Comparison of ENCODE assay signal across 8 cellular contexts in the genomic region with DNA sequence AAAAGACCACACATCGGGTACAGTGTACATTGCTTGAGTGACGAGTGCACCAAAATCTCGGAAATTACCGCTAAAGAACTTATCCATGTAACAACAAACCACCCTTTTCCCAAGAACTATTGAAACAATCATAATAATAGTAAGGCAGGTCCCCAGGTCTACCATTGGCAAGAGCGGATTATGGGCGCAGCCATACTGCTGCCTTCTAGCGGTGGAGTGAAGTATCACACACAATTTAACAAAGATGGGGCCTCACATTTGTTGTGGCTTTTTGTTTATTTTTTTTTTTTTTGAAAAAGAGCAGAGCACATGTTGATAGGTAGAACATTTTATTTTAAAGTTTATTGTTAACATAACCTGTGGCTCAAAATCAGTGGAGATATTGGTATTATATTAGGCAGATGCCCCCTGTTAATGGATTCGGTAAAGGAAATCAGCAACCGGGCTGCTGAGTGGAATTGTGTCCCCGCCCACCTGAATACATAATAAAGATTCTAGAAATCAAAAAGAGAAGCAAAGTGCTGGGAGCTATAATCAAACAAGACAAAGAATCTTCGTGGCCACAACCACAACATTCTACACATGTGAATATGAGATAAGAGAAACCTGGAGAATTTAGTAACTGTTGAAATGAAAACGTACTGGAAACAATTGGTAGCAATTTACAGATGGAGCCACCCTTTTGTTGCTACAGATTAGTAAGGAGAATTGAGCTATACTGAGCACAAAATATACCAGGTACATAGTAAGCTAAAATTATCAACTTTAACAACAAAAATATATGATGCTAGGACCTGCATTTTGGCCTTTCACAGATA.
A peak's percentile ranks its signal among the peaks of the same experiment; 100 is the strongest.
DNase-seq lines count a peak whose midpoint lies in the region; ATAC-seq, FAIRE-seq and TF ChIP-seq lines count a peak whose summit lies in the region.

No MANE protein-coding gene starts in this region.

- no peak for TF ChIP-seq POLR2A in H54 (IDR thresholded peaks at IDR 0.05; ENCODE audit: low read depth, low read length)
- TF ChIP-seq POLR2A in HepG2 (IDR thresholded peaks at IDR 0.05; ENCODE audit: insufficient read depth in 1 of 2, low read depth in 2 of 2, low read length in 2 of 2), result no peak

- H3K4me2 ChIP-seq in HepG2 (ENCODE audit: low read depth, low read length), result no peak overlapping the region

- POLR2A ChIA-PET in CD4-positive, alpha-beta T cell (lab: Charles Lee), result no interaction called here
- POLR2A ChIA-PET in WTC11 (lab: Charles Lee), result no interaction called here
- POLR2A ChIA-PET in HepG2 (lab: Yijun Ruan, JAX), result no interaction called here

- H3K36me3 Mint-ChIP-seq in CD4-positive, alpha-beta T cell (ENCODE audit: low read depth), result no peaks in the 10 kb centered on the region
- 0 out of 2 replicates have a peak, but pooled peaks cover 3% of the 10 kb centered on the region for H3K36me3 Mint-ChIP-seq in WTC11

- no peaks in the 10 kb centered on the region for H3K36me3 ChIP-seq in HepG2 (replicated peaks in 1 of 2; ENCODE audit: control insufficient read depth in 1 of 2, insufficient read depth in 2 of 2, low read length in 2 of 2)

- in situ Hi-C loops in HepG2 (cut with HindIII; ENCODE audit: extremely low pct_ligation_motif_present, low pct_unique_long_range_greater_than_20kb), result no loop called here

- peaks cover 10% of the 10 kb centered on the region for H3K27me3 Mint-ChIP-seq in CD4-positive, alpha-beta T cell
- H3K27me3 Mint-ChIP-seq in WTC11 (ENCODE audit: low read depth), result no peaks in the 10 kb centered on the region

- ATAC-seq in CD4-positive, alpha-beta T cell (ENCODE audit: poor library complexity), result no peak
- ATAC-seq in WTC11 (peak; percentile 73), HepG2 (peak; percentile 68), GM19035 (IDR thresholded peaks at IDR 0.05; ENCODE audit: unreplicated experiment) (no peak), GM18517 (IDR thresholded peaks at IDR 0.05; ENCODE audit: unreplicated experiment) (no peak)

- TF ChIP-seq RAD21 in HepG2 (CRISPR knock-in tag; IDR thresholded peaks at IDR 0.05), result peak; percentile 27; the same call in 1 of the 2 replicates

- no peak overlapping the region for H3K27ac ChIP-seq in CD4-positive, alpha-beta T cell (ENCODE audit: low read depth, low read length)
- H3K27ac ChIP-seq in HepG2 (ENCODE audit: extremely low read length, insufficient read depth, low read length), result no peak overlapping the region

- DNase-seq in CD4-positive, alpha-beta T cell, result no peak
- peak; percentile 25 for DNase-seq in H54 (ENCODE audit: insufficient read length, low spot score)
- DNase-seq in WTC11 (ENCODE audit: low spot score), result peak; percentile 35
- peak; percentile 35 for DNase-seq in HepG2 (ENCODE audit: low spot score)
- no peak for DNase-seq in DMS153 treated with DMSO at 0.1 percent for 48 hours (lab: John Stamatoyannopoulos, UW; ENCODE audit: unreplicated experiment)
- DNase-seq in amniotic stem cell (lab: John Stamatoyannopoulos, UW), result no peak

- H3K9me3 ChIP-seq in CD4-positive, alpha-beta T cell (ENCODE audit: control insufficient read depth, low read length), result no peaks in the 10 kb centered on the region
- H3K9me3 ChIP-seq in HepG2 (ENCODE audit: low read length), result no peaks in the 10 kb centered on the region

- intact Hi-C loops in CD4-positive, alpha-beta T cell (cut with DNase I, micrococcal nuclease), result loop anchor here (5.0 to 10.0 kb wide), 2 partner anchors 192 to 195 kb away; no protein-coding TSS in a partner anchor
- intact Hi-C loops in HepG2 (cut with micrococcal nuclease; ENCODE audit: unreplicated experiment), result loop anchor here (1.0 to 2.0 kb wide), 3 partner anchors 65 to 598 kb away; no protein-coding TSS in a partner anchor

- no peak overlapping the region for H3K4me3 Mint-ChIP-seq in CD4-positive, alpha-beta T cell
- H3K4me3 Mint-ChIP-seq in WTC11, result no peak overlapping the region

- H3K4me3 ChIP-seq in HepG2 (replicated peaks in 1 of 3; ENCODE audit: insufficient read depth in 1 of 3, low read depth in 2 of 3, low read length in 3 of 3), result no peak overlapping the region

- peak; percentile 35 for TF ChIP-seq CTCF in CD4-positive, alpha-beta T cell (IDR thresholded peaks at IDR 0.05)
- TF ChIP-seq CTCF in WTC11 (IDR thresholded peaks at IDR 0.05), result peak; percentile 74
- peak; percentile 76 for TF ChIP-seq CTCF in HepG2 (CRISPR knock-in tag; IDR thresholded peaks at IDR 0.05)

- H4K20me1 ChIP-seq in HepG2 (ENCODE audit: insufficient read depth, low read length), result no peaks in the 10 kb centered on the region

- no TSS peak for BruUV-seq in HepG2 (replicated peaks; lab: Mats Ljungman, UMichigan)

- CTCF ChIA-PET in CD4-positive, alpha-beta T cell (lab: Charles Lee), result no interaction called here
- CTCF ChIA-PET in WTC11 (lab: Charles Lee), result interaction anchor here (0.9 kb wide), 1 partner anchor 65 kb away, joined by 4 read pairs; no protein-coding TSS in a partner anchor
- CTCF ChIA-PET in HepG2 (lab: Yijun Ruan, JAX; ENCODE audit: low intra/inter-chr PET ratio, low total read pairs), result interaction anchor here (0.8 to 1.6 kb wide), 6 partner anchors 65 to 650 kb away, joined by 3 to 22 read pairs (median 4); no protein-coding TSS in a partner anchor

- no peak overlapping the region for H2AFZ ChIP-seq in HepG2 (ENCODE audit: low read length)

- FAIRE-seq in H54 (lab: Jason Lieb, UNC) (no peak), HepG2 (lab: Jason Lieb, UNC) (peak; percentile 51)

- no peaks in the 10 kb centered on the region for H3K9me3 Mint-ChIP-seq in CD4-positive, alpha-beta T cell
- H3K9me3 Mint-ChIP-seq in WTC11, result peaks cover 13% of the 10 kb centered on the region; the same call in 1 of the 2 replicates

- no peaks in the 10 kb centered on the region for H3K79me2 ChIP-seq in HepG2 (ENCODE audit: insufficient read depth, low read length)

- H3K4me1 Mint-ChIP-seq in CD4-positive, alpha-beta T cell (ENCODE audit: low read depth), result peaks cover 12% of the 10 kb centered on the region
- peaks cover 5% of the 10 kb centered on the region for H3K4me1 Mint-ChIP-seq in WTC11

- no peak overlapping the region for H3K9ac ChIP-seq in HepG2 (ENCODE audit: insufficient read depth, low read depth, low read length)

- no peaks in the 10 kb centered on the region for H3K27me3 ChIP-seq in CD4-positive, alpha-beta T cell (ENCODE audit: control insufficient read depth, insufficient read depth, low read length)
- H3K27me3 ChIP-seq in HepG2 (ENCODE audit: control insufficient read depth in 1 of 2, insufficient read depth in 2 of 2, low read length in 2 of 2), result peaks cover 0 to 26% of the 10 kb centered on the region in 2 experiments; a peak in 3 of 5 replicates

- 34% methylated on average over 12 of the region's 12 CpGs for WGBS in HepG2 (ENCODE audit: low lambda C conversion rate)

- no peak for TF ChIP-seq EP300 in HepG2 (IDR thresholded peaks at IDR 0.05; ENCODE audit: low read depth in 2 of 2, low read length in 2 of 2)
- TF ChIP-seq EP300 in HepG2 (CRISPR knock-in tag; IDR thresholded peaks at IDR 0.05; ENCODE audit: borderline replicate concordance), result no peak

- no peaks in the 10 kb centered on the region for H3K4me1 ChIP-seq in HepG2 (ENCODE audit: insufficient read depth, low read length)

- H3K27ac Mint-ChIP-seq in CD4-positive, alpha-beta T cell, result no peak overlapping the region
- H3K27ac Mint-ChIP-seq in WTC11, result no peak overlapping the region

TF ChIP-seq in WTC11, 78 proteins besides CTCF, POLR2A, EP300 and RAD21 (continues in another document):
- TF ChIP-seq FOXJ3 (CRISPR knock-in tag; IDR thresholded peaks at IDR 0.05; ENCODE audit: borderline replicate concordance) (no peak), TEAD1 (CRISPR knock-in tag; IDR thresholded peaks at IDR 0.05) (no peak), NR2C2 (CRISPR knock-in tag; IDR thresholded peaks at IDR 0.05) (no peak), ZNF232 (CRISPR knock-in tag; IDR thresholded peaks at IDR 0.05) (no peak)
- TF ChIP-seq, protein P1, sequence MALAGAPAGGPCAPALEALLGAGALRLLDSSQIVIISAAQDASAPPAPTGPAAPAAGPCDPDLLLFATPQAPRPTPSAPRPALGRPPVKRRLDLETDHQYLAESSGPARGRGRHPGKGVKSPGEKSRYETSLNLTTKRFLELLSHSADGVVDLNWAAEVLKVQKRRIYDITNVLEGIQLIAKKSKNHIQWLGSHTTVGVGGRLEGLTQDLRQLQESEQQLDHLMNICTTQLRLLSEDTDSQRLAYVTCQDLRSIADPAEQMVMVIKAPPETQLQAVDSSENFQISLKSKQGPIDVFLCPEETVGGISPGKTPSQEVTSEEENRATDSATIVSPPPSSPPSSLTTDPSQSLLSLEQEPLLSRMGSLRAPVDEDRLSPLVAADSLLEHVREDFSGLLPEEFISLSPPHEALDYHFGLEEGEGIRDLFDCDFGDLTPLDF (CRISPR knock-in tag; IDR thresholded peaks at IDR 0.05), result no peak

TF ChIP-seq in HepG2, 621 proteins besides CTCF, POLR2A, EP300 and RAD21 (continues in another document):
- no peak for TF ChIP-seq PTBP1 (IDR thresholded peaks at IDR 0.05; ENCODE audit: low read depth, low read length, poor library complexity, severe bottlenecking)
- no peak for TF ChIP-seq XRCC5 (optimal IDR thresholded peaks at IDR 0.05; ENCODE audit: low read length)
- TF ChIP-seq ZNF224 (CRISPR knock-in tag; IDR thresholded peaks at IDR 0.05), result no peak
- TF ChIP-seq STAG1 (CRISPR knock-in tag; IDR thresholded peaks at IDR 0.05), result peak; percentile 70
- TF ChIP-seq NFKBIZ (CRISPR knock-in tag; IDR thresholded peaks at IDR 0.05), result no peak

Comparison
In these comparisons a context has a peak if more than half of its experiments do, and no peak if none do; other contexts are left out.
1. ATAC-seq: peak in WTC11 (single experiment) and HepG2 (single experiment); none in CD4-positive, alpha-beta T cell (single experiment), GM19035 (single experiment) and GM18517 (single experiment).
2. DNase-seq: peak in H54 (single experiment), WTC11 (single experiment) and HepG2 (single experiment); none in CD4-positive, alpha-beta T cell (0 of 10), DMS153 treated with DMSO at 0.1 percent for 48 hours (single experiment) and amniotic stem cell (single experiment).
3. Peak in every context shown above with its lines, with median percentiles within 50 percentile points of each other: CTCF ChIP-seq.